Comparison of ENCODE assay signal across 1 cellular context in the genomic region with DNA sequence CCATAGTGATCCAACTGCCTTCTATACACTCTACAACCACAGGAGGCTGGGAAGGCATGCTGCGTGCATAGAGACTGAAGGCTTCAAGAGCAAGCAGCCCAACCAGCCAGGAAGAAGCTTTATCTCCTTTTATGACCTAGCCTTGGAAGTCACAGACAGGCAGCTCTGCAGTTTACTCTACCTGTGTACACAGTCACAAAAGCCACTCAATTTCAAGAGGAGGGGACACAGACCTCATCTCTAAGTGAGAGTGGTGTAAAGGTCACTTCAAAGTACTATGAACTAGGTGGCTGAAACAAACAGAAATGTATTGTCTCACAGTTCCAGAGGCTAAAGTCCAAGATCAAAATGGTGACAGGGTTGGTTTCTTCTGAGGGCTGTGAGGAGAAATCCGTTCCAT.
TF ChIP-seq lines count a peak whose summit lies in the region.

No MANE protein-coding gene starts in this region.

TF ChIP-seq in HepG2, 621 proteins besides CTCF, POLR2A, EP300 and RAD21 (continued from another document and continues in another):
- TF ChIP-seq, protein P1, sequence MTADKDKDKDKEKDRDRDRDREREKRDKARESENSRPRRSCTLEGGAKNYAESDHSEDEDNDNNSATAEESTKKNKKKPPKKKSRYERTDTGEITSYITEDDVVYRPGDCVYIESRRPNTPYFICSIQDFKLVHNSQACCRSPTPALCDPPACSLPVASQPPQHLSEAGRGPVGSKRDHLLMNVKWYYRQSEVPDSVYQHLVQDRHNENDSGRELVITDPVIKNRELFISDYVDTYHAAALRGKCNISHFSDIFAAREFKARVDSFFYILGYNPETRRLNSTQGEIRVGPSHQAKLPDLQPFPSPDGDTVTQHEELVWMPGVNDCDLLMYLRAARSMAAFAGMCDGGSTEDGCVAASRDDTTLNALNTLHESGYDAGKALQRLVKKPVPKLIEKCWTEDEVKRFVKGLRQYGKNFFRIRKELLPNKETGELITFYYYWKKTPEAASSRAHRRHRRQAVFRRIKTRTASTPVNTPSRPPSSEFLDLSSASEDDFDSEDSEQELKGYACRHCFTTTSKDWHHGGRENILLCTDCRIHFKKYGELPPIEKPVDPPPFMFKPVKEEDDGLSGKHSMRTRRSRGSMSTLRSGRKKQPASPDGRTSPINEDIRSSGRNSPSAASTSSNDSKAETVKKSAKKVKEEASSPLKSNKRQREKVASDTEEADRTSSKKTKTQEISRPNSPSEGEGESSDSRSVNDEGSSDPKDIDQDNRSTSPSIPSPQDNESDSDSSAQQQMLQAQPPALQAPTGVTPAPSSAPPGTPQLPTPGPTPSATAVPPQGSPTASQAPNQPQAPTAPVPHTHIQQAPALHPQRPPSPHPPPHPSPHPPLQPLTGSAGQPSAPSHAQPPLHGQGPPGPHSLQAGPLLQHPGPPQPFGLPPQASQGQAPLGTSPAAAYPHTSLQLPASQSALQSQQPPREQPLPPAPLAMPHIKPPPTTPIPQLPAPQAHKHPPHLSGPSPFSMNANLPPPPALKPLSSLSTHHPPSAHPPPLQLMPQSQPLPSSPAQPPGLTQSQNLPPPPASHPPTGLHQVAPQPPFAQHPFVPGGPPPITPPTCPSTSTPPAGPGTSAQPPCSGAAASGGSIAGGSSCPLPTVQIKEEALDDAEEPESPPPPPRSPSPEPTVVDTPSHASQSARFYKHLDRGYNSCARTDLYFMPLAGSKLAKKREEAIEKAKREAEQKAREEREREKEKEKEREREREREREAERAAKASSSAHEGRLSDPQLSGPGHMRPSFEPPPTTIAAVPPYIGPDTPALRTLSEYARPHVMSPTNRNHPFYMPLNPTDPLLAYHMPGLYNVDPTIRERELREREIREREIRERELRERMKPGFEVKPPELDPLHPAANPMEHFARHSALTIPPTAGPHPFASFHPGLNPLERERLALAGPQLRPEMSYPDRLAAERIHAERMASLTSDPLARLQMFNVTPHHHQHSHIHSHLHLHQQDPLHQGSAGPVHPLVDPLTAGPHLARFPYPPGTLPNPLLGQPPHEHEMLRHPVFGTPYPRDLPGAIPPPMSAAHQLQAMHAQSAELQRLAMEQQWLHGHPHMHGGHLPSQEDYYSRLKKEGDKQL (CRISPR knock-in tag; IDR thresholded peaks at IDR 0.05; ENCODE audit: low read depth), result no peak
- TF ChIP-seq FOXA3 (CRISPR knock-in tag; IDR thresholded peaks at IDR 0.05) (peak; percentile 71), DNMT1 (CRISPR knock-in tag; IDR thresholded peaks at IDR 0.05) (no peak), FOXA1 (IDR thresholded peaks at IDR 0.05) (no peak), FOXA1 (CRISPR knock-in tag; IDR thresholded peaks at IDR 0.05) (peak; percentile 67), ZNF678 (CRISPR knock-in tag; IDR thresholded peaks at IDR 0.05) (no peak), EHMT2 (IDR thresholded peaks at IDR 0.05; ENCODE audit: borderline replicate concordance, low read depth, low read length) (no peak), FOXK1 (CRISPR knock-in tag; IDR thresholded peaks at IDR 0.05; ENCODE audit: borderline replicate concordance, low read depth) (no peak), SOX5 (CRISPR knock-in tag; IDR thresholded peaks at IDR 0.05; ENCODE audit: borderline replicate concordance) (peak; percentile 86), ZSCAN21 (CRISPR knock-in tag; IDR thresholded peaks at IDR 0.05; ENCODE audit: borderline replicate concordance) (peak; percentile 76; the same call in 1 of the 2 replicates), ZFP36L1 (CRISPR knock-in tag; IDR thresholded peaks at IDR 0.05) (no peak), ZNF629 (CRISPR knock-in tag; conservative IDR thresholded peaks at IDR 0.05) (no peak), PITX1 (CRISPR knock-in tag; IDR thresholded peaks at IDR 0.05) (no peak), ZNF766 (CRISPR knock-in tag; IDR thresholded peaks at IDR 0.05; ENCODE audit: borderline replicate concordance) (no peak), HES4 (CRISPR knock-in tag; IDR thresholded peaks at IDR 0.05; ENCODE audit: borderline replicate concordance) (no peak), ZNF350 (CRISPR knock-in tag; IDR thresholded peaks at IDR 0.05; ENCODE audit: borderline replicate concordance, low read depth) (no peak), SOX6 (IDR thresholded peaks at IDR 0.05) (no peak), SOX6 (CRISPR knock-in tag; IDR thresholded peaks at IDR 0.05) (peak; percentile 82), ZNF768 (CRISPR knock-in tag; IDR thresholded peaks at IDR 0.05) (no peak), SNRNP70 (IDR thresholded peaks at IDR 0.05; ENCODE audit: low read depth, low read length) (no peak), ZNF749 (CRISPR knock-in tag; IDR thresholded peaks at IDR 0.05; ENCODE audit: borderline replicate concordance) (no peak), ZNF136 (CRISPR knock-in tag; IDR thresholded peaks at IDR 0.05; ENCODE audit: low read depth) (no peak), ZNF496 (CRISPR knock-in tag; IDR thresholded peaks at IDR 0.05; ENCODE audit: insufficient replicate concordance) (no peak), HDAC6 (IDR thresholded peaks at IDR 0.05; ENCODE audit: low read depth, low read length) (no peak), ELF4 (CRISPR knock-in tag; IDR thresholded peaks at IDR 0.05; ENCODE audit: borderline replicate concordance) (no peak), HDAC2 (CRISPR knock-in tag; IDR thresholded peaks at IDR 0.05) (no peak), ZNF207 (IDR thresholded peaks at IDR 0.05; ENCODE audit: borderline replicate concordance) (no peak), NFE2 (CRISPR knock-in tag; IDR thresholded peaks at IDR 0.05) (no peak), MIER2 (CRISPR knock-in tag; IDR thresholded peaks at IDR 0.05) (no peak), STAG1 (CRISPR knock-in tag; IDR thresholded peaks at IDR 0.05) (no peak), BRD4 (CRISPR knock-in tag; IDR thresholded peaks at IDR 0.05) (no peak), THAP11 (CRISPR knock-in tag; IDR thresholded peaks at IDR 0.05) (no peak), CREM (IDR thresholded peaks at IDR 0.05) (no peak; the same call in 1 of the 2 replicates), CREM (CRISPR knock-in tag; IDR thresholded peaks at IDR 0.05) (no peak), ZNF660 (CRISPR knock-in tag; IDR thresholded peaks at IDR 0.05; ENCODE audit: borderline replicate concordance, low read depth) (no peak), ATF7 (IDR thresholded peaks at IDR 0.05) (no peak), ATF7 (CRISPR knock-in tag; IDR thresholded peaks at IDR 0.05) (no peak), MYC (CRISPR knock-in tag; IDR thresholded peaks at IDR 0.05; ENCODE audit: borderline replicate concordance) (no peak), HNRNPK (IDR thresholded peaks at IDR 0.05; ENCODE audit: low read depth, low read length, poor library complexity, severe bottlenecking) (no peak), ZNF20 (CRISPR knock-in tag; IDR thresholded peaks at IDR 0.05) (no peak)
- TF ChIP-seq, protein P2, sequence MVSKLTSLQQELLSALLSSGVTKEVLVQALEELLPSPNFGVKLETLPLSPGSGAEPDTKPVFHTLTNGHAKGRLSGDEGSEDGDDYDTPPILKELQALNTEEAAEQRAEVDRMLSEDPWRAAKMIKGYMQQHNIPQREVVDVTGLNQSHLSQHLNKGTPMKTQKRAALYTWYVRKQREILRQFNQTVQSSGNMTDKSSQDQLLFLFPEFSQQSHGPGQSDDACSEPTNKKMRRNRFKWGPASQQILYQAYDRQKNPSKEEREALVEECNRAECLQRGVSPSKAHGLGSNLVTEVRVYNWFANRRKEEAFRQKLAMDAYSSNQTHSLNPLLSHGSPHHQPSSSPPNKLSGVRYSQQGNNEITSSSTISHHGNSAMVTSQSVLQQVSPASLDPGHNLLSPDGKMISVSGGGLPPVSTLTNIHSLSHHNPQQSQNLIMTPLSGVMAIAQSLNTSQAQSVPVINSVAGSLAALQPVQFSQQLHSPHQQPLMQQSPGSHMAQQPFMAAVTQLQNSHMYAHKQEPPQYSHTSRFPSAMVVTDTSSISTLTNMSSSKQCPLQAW (CRISPR knock-in tag; IDR thresholded peaks at IDR 0.05), result no peak
- TF ChIP-seq, protein P3, sequence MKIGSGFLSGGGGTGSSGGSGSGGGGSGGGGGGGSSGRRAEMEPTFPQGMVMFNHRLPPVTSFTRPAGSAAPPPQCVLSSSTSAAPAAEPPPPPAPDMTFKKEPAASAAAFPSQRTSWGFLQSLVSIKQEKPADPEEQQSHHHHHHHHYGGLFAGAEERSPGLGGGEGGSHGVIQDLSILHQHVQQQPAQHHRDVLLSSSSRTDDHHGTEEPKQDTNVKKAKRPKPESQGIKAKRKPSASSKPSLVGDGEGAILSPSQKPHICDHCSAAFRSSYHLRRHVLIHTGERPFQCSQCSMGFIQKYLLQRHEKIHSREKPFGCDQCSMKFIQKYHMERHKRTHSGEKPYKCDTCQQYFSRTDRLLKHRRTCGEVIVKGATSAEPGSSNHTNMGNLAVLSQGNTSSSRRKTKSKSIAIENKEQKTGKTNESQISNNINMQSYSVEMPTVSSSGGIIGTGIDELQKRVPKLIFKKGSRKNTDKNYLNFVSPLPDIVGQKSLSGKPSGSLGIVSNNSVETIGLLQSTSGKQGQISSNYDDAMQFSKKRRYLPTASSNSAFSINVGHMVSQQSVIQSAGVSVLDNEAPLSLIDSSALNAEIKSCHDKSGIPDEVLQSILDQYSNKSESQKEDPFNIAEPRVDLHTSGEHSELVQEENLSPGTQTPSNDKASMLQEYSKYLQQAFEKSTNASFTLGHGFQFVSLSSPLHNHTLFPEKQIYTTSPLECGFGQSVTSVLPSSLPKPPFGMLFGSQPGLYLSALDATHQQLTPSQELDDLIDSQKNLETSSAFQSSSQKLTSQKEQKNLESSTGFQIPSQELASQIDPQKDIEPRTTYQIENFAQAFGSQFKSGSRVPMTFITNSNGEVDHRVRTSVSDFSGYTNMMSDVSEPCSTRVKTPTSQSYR (CRISPR knock-in tag; IDR thresholded peaks at IDR 0.05; ENCODE audit: borderline replicate concordance), result no peak
- TF ChIP-seq, protein P4, sequence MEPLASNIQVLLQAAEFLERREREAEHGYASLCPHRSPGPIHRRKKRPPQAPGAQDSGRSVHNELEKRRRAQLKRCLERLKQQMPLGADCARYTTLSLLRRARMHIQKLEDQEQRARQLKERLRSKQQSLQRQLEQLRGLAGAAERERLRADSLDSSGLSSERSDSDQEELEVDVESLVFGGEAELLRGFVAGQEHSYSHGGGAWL (CRISPR knock-in tag; IDR thresholded peaks at IDR 0.05), result no peak
- TF ChIP-seq, protein P5, sequence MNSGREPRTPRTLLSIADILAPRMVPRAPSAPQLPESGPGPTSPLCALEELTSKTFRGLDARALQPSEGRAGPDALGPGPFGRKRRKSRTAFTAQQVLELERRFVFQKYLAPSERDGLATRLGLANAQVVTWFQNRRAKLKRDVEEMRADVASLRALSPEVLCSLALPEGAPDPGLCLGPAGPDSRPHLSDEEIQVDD (CRISPR knock-in tag; IDR thresholded peaks at IDR 0.05; ENCODE audit: borderline replicate concordance), result no peak
- TF ChIP-seq, protein P6, sequence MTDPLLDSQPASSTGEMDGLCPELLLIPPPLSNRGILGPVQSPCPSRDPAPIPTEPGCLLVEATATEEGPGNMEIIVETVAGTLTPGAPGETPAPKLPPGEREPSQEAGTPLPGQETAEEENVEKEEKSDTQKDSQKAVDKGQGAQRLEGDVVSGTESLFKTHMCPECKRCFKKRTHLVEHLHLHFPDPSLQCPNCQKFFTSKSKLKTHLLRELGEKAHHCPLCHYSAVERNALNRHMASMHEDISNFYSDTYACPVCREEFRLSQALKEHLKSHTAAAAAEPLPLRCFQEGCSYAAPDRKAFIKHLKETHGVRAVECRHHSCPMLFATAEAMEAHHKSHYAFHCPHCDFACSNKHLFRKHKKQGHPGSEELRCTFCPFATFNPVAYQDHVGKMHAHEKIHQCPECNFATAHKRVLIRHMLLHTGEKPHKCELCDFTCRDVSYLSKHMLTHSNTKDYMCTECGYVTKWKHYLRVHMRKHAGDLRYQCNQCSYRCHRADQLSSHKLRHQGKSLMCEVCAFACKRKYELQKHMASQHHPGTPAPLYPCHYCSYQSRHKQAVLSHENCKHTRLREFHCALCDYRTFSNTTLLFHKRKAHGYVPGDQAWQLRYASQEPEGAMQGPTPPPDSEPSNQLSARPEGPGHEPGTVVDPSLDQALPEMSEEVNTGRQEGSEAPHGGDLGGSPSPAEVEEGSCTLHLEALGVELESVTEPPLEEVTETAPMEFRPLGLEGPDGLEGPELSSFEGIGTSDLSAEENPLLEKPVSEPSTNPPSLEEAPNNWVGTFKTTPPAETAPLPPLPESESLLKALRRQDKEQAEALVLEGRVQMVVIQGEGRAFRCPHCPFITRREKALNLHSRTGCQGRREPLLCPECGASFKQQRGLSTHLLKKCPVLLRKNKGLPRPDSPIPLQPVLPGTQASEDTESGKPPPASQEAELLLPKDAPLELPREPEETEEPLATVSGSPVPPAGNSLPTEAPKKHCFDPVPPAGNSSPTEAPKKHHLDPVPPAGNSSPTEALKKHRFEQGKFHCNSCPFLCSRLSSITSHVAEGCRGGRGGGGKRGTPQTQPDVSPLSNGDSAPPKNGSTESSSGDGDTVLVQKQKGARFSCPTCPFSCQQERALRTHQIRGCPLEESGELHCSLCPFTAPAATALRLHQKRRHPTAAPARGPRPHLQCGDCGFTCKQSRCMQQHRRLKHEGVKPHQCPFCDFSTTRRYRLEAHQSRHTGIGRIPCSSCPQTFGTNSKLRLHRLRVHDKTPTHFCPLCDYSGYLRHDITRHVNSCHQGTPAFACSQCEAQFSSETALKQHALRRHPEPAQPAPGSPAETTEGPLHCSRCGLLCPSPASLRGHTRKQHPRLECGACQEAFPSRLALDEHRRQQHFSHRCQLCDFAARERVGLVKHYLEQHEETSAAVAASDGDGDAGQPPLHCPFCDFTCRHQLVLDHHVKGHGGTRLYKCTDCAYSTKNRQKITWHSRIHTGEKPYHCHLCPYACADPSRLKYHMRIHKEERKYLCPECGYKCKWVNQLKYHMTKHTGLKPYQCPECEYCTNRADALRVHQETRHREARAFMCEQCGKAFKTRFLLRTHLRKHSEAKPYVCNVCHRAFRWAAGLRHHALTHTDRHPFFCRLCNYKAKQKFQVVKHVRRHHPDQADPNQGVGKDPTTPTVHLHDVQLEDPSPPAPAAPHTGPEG (CRISPR knock-in tag; IDR thresholded peaks at IDR 0.05), result no peak
- TF ChIP-seq, protein P7, sequence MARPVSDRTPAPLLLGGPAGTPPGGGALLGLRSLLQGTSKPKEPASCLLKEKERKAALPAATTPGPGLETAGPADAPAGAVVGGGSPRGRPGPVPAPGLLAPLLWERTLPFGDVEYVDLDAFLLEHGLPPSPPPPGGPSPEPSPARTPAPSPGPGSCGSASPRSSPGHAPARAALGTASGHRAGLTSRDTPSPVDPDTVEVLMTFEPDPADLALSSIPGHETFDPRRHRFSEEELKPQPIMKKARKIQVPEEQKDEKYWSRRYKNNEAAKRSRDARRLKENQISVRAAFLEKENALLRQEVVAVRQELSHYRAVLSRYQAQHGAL (CRISPR knock-in tag; IDR thresholded peaks at IDR 0.05; ENCODE audit: not compliant biosample characterization), result no peak
